Comparison of ENCODE assay signal across 13 cellular contexts in the genomic region with DNA sequence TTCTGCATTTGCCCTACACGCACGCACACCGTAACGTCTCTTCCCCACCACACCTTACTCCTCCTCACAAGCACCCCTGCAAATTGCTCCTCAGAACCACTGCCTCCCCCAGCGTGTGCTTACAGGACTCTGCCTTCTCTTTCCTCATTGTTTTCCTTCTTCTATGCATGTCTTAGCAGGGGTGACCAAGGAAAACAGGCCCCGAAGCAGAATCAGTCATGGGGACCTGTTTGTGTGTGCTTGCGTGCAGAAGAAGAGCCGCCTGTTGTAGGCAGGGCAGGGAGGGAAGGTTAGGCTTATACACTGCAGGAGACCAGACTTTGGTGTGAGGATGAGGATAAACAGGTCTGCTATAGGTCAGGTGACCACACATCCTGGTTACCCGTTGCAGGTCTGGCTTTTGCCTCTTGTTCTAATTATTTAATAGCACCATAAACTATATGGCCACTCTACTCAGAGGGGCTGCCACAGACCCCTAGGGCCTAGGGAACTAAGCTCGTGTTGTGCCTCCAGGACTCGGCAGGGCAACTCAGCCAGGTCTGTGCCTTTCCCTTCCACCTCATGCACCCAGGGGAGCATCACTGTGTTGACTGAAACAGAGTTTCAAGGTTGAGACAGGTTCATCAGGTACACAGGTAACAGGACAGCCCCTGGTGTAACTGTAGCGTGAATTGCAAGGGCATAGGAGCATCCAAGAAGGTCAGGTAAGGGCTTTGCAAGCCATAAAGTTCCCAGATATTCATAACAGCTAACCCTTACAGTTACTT.
DNase-seq lines count a peak whose midpoint lies in the region; ATAC-seq and TF ChIP-seq lines count a peak whose summit lies in the region.
"Had no signal": no experiment of that assay in that cellular context is flagged by ENCODE, and none has a peak within 500 bp of the region (broad histone marks: within the 10 kb centered on the region; RNA-seq: fewer than 3 reads in every experiment).

No MANE protein-coding gene starts in this region.

- ATAC-seq in GM23338 (no peak), left lobe of liver (no peak), GM18519 (IDR thresholded peaks at IDR 0.05; ENCODE audit: low FRiP score, unreplicated experiment) (no peak), HG03442 (IDR thresholded peaks at IDR 0.05; ENCODE audit: unreplicated experiment) (no peak)
- no peak for ATAC-seq in activated CD8-positive, alpha-beta T cell treated with anti-CD3 and anti-CD28 coated beads for 36 hours

- no peaks in the 10 kb centered on the region for H3K27me3 ChIP-seq in GM23338 (ENCODE audit: insufficient read depth)
- no peaks in the 10 kb centered on the region for H3K27me3 ChIP-seq in stomach
- H3K27me3 ChIP-seq: hepatocyte, SJCRH30 had no signal

- H3K9me2 ChIP-seq in GM23338 (ENCODE audit: insufficient read depth), result no peaks in the 10 kb centered on the region

- H3K27ac ChIP-seq in GM23338 (ENCODE audit: low read depth) (no peak overlapping the region), stomach (peak overlapping the region in 4 of 5 donors; percentile 61 to 73 (median 64))
- H3K27ac ChIP-seq: hepatocyte, SJCRH30, VCaP had no signal

- POLR2A ChIA-PET in activated CD8-positive, alpha-beta T cell treated with anti-CD3 and anti-CD28 coated beads for 36 hours (lab: Charles Lee), result interaction anchor here (0.6 kb wide), 1 partner anchor 524 kb away, joined by 3 read pairs; no protein-coding TSS in a partner anchor

- intact Hi-C loops in activated CD8-positive, alpha-beta T cell treated with anti-CD3 and anti-CD28 coated beads for 36 hours (cut with micrococcal nuclease), result no loop called here
- intact Hi-C loops in stomach (cut with DNase I; ENCODE audit: low total_unique reads), result no loop called here

- H2AFZ ChIP-seq in GM23338, result peak overlapping the region; percentile 59
- H2AFZ ChIP-seq: hepatocyte had no signal

- H3K4me3 ChIP-seq in GM23338, result no peak overlapping the region
- no peak overlapping the region for H3K4me3 ChIP-seq in stomach
- H3K4me3 ChIP-seq: hepatocyte, SJCRH30 had no signal

- peaks cover 9% of the 10 kb centered on the region for H3K4me1 Mint-ChIP-seq in GM23338
- H3K4me1 Mint-ChIP-seq in activated CD8-positive, alpha-beta T cell treated with anti-CD3 and anti-CD28 coated beads for 36 hours (ENCODE audit: low read depth), result peaks cover 35% of the 10 kb centered on the region

- no peak overlapping the region for H3K4me3 Mint-ChIP-seq in GM23338
- no peak overlapping the region for H3K4me3 Mint-ChIP-seq in activated CD8-positive, alpha-beta T cell treated with anti-CD3 and anti-CD28 coated beads for 36 hours
- H3K4me3 Mint-ChIP-seq: stimulated activated naive CD8-positive, alpha-beta T cell treated with anti-CD3 and anti-CD28 coated beads, Interleukin-15, Interleukin-2, amounts not matched to agents 100 ng/mL and 50 ng/mL, for 24 hours had no signal

- H3K79me2 ChIP-seq in GM23338 (replicated peaks; ENCODE audit: insufficient read depth), result no peaks in the 10 kb centered on the region
- H3K79me2 ChIP-seq: hepatocyte had no signal

- H4K20me1 ChIP-seq in GM23338 (replicated peaks; ENCODE audit: insufficient read depth), result no peaks in the 10 kb centered on the region

- TF ChIP-seq EP300 in stomach (IDR thresholded peaks at IDR 0.05), result no peak

- H3K4me2 ChIP-seq in GM23338, result no peak overlapping the region
- H3K4me2 ChIP-seq: hepatocyte had no signal

- CTCF ChIA-PET in activated CD8-positive, alpha-beta T cell treated with anti-CD3 and anti-CD28 coated beads for 36 hours (lab: Charles Lee), result interaction anchor here (1.5 kb wide), 1 partner anchor 34 kb away, joined by 4 read pairs; no protein-coding TSS in a partner anchor

- no peak for DNase-seq in GM23338 (ENCODE audit: low spot score)
- no peak for DNase-seq in activated CD8-positive, alpha-beta T cell treated with anti-CD3 and anti-CD28 coated beads for 36 hours
- DNase-seq in left lobe of liver (ENCODE audit: low spot score), result peak; percentile 37
- DNase-seq in stomach, result no peak
- DNase-seq in NCI-H2107 treated with DMSO at 0.1 percent for 48 hours (lab: John Stamatoyannopoulos, UW; ENCODE audit: unreplicated experiment), result no peak
- DNase-seq: NCI-H2029 treated with DMSO at 0.1 percent for 48 hours; SJCRH30; stimulated activated CD4-positive, alpha-beta T cell treated with anti-CD3 and anti-CD28 coated beads, Interleukin-4, amount 100 ng/mL, for 1 hour had no signal

- no peaks in the 10 kb centered on the region; the same call in 2 of the 3 replicates for H3K9me3 Mint-ChIP-seq in GM23338
- H3K9me3 Mint-ChIP-seq in activated CD8-positive, alpha-beta T cell treated with anti-CD3 and anti-CD28 coated beads for 36 hours, result no peaks in the 10 kb centered on the region
- H3K9me3 Mint-ChIP-seq: stimulated activated naive CD8-positive, alpha-beta T cell treated with anti-CD3 and anti-CD28 coated beads, Interleukin-15, Interleukin-2, amounts not matched to agents 100 ng/mL and 50 ng/mL, for 24 hours had no signal

- TF ChIP-seq POLR2A in stomach (IDR thresholded peaks at IDR 0.05), result no peak

- no peaks in the 10 kb centered on the region for H3F3A ChIP-seq in GM23338 (replicated peaks; ENCODE audit: low read depth)

- no peak for TF ChIP-seq CTCF in GM23338 (conservative IDR thresholded peaks at IDR 0.05; ENCODE audit: low read depth in 2 of 2)
- no peak for TF ChIP-seq CTCF in activated CD8-positive, alpha-beta T cell treated with anti-CD3 and anti-CD28 coated beads for 36 hours (IDR thresholded peaks at IDR 0.05)
- no peak for TF ChIP-seq CTCF in stomach (IDR thresholded peaks at IDR 0.05)

- H3K4me1 ChIP-seq in GM23338 (ENCODE audit: insufficient read depth) (no peaks in the 10 kb centered on the region), stomach (peaks cover 31 to 74% (median 37%) of the 10 kb centered on the region in 4 donors)

- WGBS in stomach, 5 donors, result 76 to 87% (median 81%) methylated on average over 12 of the region's 12 CpGs

- H3K9me3 ChIP-seq in stomach, result no peaks in the 10 kb centered on the region
- H3K9me3 ChIP-seq: SJCRH30 had no signal

- H3K36me3 Mint-ChIP-seq in GM23338 (ENCODE audit: low read depth), result no peaks in the 10 kb centered on the region
- no peaks in the 10 kb centered on the region for H3K36me3 Mint-ChIP-seq in activated CD8-positive, alpha-beta T cell treated with anti-CD3 and anti-CD28 coated beads for 36 hours (ENCODE audit: low read depth)

- H3K36me3 ChIP-seq in GM23338 (ENCODE audit: insufficient read depth) (no peaks in the 10 kb centered on the region), stomach (no peaks in the 10 kb centered on the region)
- H3K36me3 ChIP-seq: SJCRH30 had no signal

- peaks cover 1% of the 10 kb centered on the region for H3K27me3 Mint-ChIP-seq in GM23338 (ENCODE audit: insufficient read depth, low read depth, poor library complexity)
- no peaks in the 10 kb centered on the region for H3K27me3 Mint-ChIP-seq in activated CD8-positive, alpha-beta T cell treated with anti-CD3 and anti-CD28 coated beads for 36 hours
- H3K27me3 Mint-ChIP-seq: stimulated activated naive CD8-positive, alpha-beta T cell treated with anti-CD3 and anti-CD28 coated beads, Interleukin-15, Interleukin-2, amounts not matched to agents 100 ng/mL and 50 ng/mL, for 24 hours had no signal

- H3K27ac Mint-ChIP-seq in GM23338, result peak overlapping the region; percentile 20; the same call in 1 of the 2 replicates
- H3K27ac Mint-ChIP-seq in activated CD8-positive, alpha-beta T cell treated with anti-CD3 and anti-CD28 coated beads for 36 hours, result peak overlapping the region; percentile 25
- H3K27ac Mint-ChIP-seq: stimulated activated naive CD8-positive, alpha-beta T cell treated with anti-CD3 and anti-CD28 coated beads, Interleukin-15, Interleukin-2, amounts not matched to agents 100 ng/mL and 50 ng/mL, for 24 hours had no signal

TF ChIP-seq in GM23338, 12 proteins besides CTCF, POLR2A, EP300 and RAD21 (continues in another document):
- TF ChIP-seq ZNF114 (CRISPR knock-in tag; IDR thresholded peaks at IDR 0.05), result no peak
- no peak for TF ChIP-seq EZH2 (IDR thresholded peaks at IDR 0.05; ENCODE audit: low read depth, unreplicated experiment)
- no peak for TF ChIP-seq STAT1 (IDR thresholded peaks at IDR 0.05; ENCODE audit: unreplicated experiment)
- TF ChIP-seq EZH2phosphoT487 (IDR thresholded peaks at IDR 0.05; ENCODE audit: unreplicated experiment), result no peak
- TF ChIP-seq, protein P1, sequence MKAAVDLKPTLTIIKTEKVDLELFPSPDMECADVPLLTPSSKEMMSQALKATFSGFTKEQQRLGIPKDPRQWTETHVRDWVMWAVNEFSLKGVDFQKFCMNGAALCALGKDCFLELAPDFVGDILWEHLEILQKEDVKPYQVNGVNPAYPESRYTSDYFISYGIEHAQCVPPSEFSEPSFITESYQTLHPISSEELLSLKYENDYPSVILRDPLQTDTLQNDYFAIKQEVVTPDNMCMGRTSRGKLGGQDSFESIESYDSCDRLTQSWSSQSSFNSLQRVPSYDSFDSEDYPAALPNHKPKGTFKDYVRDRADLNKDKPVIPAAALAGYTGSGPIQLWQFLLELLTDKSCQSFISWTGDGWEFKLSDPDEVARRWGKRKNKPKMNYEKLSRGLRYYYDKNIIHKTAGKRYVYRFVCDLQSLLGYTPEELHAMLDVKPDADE (IDR thresholded peaks at IDR 0.05), result no peak
